Comparison of ENCODE assay signal across 1 cellular context in genomic region chr1:12525311-12526181, GRCh38.
TF ChIP-seq lines count a peak whose summit lies in the region.

No MANE protein-coding gene starts in this region.

TF ChIP-seq in HepG2, 621 proteins besides CTCF, POLR2A, EP300 and RAD21 (continued from another document and continues in another):
- TF ChIP-seq, protein P1, sequence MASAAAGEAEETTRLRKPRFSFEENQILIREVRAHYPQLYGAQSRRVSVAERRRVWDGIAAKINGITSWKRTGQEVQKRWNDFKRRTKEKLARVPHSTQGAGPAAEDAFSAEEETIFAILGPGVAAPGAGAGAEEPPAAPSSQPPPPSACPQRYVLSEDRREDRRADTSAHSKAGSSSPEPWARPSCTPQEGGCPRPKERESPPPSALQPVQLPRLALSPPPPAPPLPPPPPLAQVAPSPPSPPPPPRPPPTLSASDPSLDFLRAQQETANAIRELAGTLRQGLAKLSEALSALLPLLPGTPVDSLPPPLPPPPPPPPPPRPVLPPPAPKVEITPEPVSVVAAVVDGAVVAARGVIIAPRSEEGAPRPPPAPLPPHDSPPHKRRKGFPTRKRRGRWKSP (CRISPR knock-in tag; IDR thresholded peaks at IDR 0.05) = no peak
- TF ChIP-seq ISX (CRISPR knock-in tag; conservative IDR thresholded peaks at IDR 0.05) = no peak
- TF ChIP-seq ZNF737 (CRISPR knock-in tag; IDR thresholded peaks at IDR 0.05; ENCODE audit: borderline replicate concordance) = no peak
- TF ChIP-seq TOE1 (CRISPR knock-in tag; IDR thresholded peaks at IDR 0.05) = no peak
- no peak for TF ChIP-seq ZZZ3 (CRISPR knock-in tag; IDR thresholded peaks at IDR 0.05; ENCODE audit: borderline replicate concordance)
- no peak for TF ChIP-seq ZNF782 (CRISPR knock-in tag; IDR thresholded peaks at IDR 0.05; ENCODE audit: borderline replicate concordance)
- TF ChIP-seq AKAP8 (CRISPR knock-in tag; IDR thresholded peaks at IDR 0.05) = no peak
- TF ChIP-seq PCBP2 (optimal IDR thresholded peaks at IDR 0.05; ENCODE audit: low read depth, low read length, poor library complexity, severe bottlenecking) = no peak
- no peak for TF ChIP-seq SP2 (CRISPR knock-in tag; IDR thresholded peaks at IDR 0.05)
- TF ChIP-seq ERF (CRISPR knock-in tag; IDR thresholded peaks at IDR 0.05) = no peak; the same call in none of the 2 replicates
- TF ChIP-seq MIXL1 (CRISPR knock-in tag; IDR thresholded peaks at IDR 0.05) = 0 out of 2 replicates have a peak, but pooled peaks have one; percentile 15
- no peak for TF ChIP-seq ZNF343 (CRISPR knock-in tag; IDR thresholded peaks at IDR 0.05)
- no peak for TF ChIP-seq ZNF225 (CRISPR knock-in tag; IDR thresholded peaks at IDR 0.05)
- TF ChIP-seq ZNF879 (CRISPR knock-in tag; IDR thresholded peaks at IDR 0.05) = no peak
- TF ChIP-seq THAP7 (CRISPR knock-in tag; IDR thresholded peaks at IDR 0.05) = no peak
- TF ChIP-seq, protein P2, sequence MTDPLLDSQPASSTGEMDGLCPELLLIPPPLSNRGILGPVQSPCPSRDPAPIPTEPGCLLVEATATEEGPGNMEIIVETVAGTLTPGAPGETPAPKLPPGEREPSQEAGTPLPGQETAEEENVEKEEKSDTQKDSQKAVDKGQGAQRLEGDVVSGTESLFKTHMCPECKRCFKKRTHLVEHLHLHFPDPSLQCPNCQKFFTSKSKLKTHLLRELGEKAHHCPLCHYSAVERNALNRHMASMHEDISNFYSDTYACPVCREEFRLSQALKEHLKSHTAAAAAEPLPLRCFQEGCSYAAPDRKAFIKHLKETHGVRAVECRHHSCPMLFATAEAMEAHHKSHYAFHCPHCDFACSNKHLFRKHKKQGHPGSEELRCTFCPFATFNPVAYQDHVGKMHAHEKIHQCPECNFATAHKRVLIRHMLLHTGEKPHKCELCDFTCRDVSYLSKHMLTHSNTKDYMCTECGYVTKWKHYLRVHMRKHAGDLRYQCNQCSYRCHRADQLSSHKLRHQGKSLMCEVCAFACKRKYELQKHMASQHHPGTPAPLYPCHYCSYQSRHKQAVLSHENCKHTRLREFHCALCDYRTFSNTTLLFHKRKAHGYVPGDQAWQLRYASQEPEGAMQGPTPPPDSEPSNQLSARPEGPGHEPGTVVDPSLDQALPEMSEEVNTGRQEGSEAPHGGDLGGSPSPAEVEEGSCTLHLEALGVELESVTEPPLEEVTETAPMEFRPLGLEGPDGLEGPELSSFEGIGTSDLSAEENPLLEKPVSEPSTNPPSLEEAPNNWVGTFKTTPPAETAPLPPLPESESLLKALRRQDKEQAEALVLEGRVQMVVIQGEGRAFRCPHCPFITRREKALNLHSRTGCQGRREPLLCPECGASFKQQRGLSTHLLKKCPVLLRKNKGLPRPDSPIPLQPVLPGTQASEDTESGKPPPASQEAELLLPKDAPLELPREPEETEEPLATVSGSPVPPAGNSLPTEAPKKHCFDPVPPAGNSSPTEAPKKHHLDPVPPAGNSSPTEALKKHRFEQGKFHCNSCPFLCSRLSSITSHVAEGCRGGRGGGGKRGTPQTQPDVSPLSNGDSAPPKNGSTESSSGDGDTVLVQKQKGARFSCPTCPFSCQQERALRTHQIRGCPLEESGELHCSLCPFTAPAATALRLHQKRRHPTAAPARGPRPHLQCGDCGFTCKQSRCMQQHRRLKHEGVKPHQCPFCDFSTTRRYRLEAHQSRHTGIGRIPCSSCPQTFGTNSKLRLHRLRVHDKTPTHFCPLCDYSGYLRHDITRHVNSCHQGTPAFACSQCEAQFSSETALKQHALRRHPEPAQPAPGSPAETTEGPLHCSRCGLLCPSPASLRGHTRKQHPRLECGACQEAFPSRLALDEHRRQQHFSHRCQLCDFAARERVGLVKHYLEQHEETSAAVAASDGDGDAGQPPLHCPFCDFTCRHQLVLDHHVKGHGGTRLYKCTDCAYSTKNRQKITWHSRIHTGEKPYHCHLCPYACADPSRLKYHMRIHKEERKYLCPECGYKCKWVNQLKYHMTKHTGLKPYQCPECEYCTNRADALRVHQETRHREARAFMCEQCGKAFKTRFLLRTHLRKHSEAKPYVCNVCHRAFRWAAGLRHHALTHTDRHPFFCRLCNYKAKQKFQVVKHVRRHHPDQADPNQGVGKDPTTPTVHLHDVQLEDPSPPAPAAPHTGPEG (CRISPR knock-in tag; IDR thresholded peaks at IDR 0.05) = no peak
- no peak for TF ChIP-seq ELF4 (CRISPR knock-in tag; IDR thresholded peaks at IDR 0.05; ENCODE audit: borderline replicate concordance)
- TF ChIP-seq, protein P3, sequence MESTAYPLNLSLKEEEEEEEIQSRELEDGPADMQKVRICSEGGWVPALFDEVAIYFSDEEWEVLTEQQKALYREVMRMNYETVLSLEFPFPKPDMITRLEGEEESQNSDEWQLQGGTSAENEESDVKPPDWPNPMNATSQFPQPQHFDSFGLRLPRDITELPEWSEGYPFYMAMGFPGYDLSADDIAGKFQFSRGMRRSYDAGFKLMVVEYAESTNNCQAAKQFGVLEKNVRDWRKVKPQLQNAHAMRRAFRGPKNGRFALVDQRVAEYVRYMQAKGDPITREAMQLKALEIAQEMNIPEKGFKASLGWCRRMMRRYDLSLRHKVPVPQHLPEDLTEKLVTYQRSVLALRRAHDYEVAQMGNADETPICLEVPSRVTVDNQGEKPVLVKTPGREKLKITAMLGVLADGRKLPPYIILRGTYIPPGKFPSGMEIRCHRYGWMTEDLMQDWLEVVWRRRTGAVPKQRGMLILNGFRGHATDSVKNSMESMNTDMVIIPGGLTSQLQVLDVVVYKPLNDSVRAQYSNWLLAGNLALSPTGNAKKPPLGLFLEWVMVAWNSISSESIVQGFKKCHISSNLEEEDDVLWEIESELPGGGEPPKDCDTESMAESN (CRISPR knock-in tag; conservative IDR thresholded peaks at IDR 0.05) = 0 out of 2 replicates have a peak, but pooled peaks have one; percentile 31
- peak; percentile 87 for TF ChIP-seq PITX1 (CRISPR knock-in tag; IDR thresholded peaks at IDR 0.05)
- TF ChIP-seq NR2F2 (IDR thresholded peaks at IDR 0.05; ENCODE audit: borderline replicate concordance, low read depth) = peak; percentile 78
- TF ChIP-seq CCAR2 (optimal IDR thresholded peaks at IDR 0.05; ENCODE audit: low read depth, low read length) = no peak
- no peak; the same call in 1 of the 2 replicates for TF ChIP-seq DR1 (CRISPR knock-in tag; IDR thresholded peaks at IDR 0.05)
- TF ChIP-seq, protein P4, sequence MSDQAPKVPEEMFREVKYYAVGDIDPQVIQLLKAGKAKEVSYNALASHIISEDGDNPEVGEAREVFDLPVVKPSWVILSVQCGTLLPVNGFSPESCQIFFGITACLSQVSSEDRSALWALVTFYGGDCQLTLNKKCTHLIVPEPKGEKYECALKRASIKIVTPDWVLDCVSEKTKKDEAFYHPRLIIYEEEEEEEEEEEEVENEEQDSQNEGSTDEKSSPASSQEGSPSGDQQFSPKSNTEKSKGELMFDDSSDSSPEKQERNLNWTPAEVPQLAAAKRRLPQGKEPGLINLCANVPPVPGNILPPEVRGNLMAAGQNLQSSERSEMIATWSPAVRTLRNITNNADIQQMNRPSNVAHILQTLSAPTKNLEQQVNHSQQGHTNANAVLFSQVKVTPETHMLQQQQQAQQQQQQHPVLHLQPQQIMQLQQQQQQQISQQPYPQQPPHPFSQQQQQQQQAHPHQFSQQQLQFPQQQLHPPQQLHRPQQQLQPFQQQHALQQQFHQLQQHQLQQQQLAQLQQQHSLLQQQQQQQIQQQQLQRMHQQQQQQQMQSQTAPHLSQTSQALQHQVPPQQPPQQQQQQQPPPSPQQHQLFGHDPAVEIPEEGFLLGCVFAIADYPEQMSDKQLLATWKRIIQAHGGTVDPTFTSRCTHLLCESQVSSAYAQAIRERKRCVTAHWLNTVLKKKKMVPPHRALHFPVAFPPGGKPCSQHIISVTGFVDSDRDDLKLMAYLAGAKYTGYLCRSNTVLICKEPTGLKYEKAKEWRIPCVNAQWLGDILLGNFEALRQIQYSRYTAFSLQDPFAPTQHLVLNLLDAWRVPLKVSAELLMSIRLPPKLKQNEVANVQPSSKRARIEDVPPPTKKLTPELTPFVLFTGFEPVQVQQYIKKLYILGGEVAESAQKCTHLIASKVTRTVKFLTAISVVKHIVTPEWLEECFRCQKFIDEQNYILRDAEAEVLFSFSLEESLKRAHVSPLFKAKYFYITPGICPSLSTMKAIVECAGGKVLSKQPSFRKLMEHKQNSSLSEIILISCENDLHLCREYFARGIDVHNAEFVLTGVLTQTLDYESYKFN (CRISPR knock-in tag; conservative IDR thresholded peaks at IDR 0.05) = peak; percentile 97
- no peak for TF ChIP-seq ZNF230 (CRISPR knock-in tag; IDR thresholded peaks at IDR 0.05)
- peak; percentile 20; the same call in 1 of the 2 replicates for TF ChIP-seq ZNF7 (CRISPR knock-in tag; IDR thresholded peaks at IDR 0.05)
- no peak for TF ChIP-seq ZNF33A (CRISPR knock-in tag; IDR thresholded peaks at IDR 0.05; ENCODE audit: borderline replicate concordance)
- TF ChIP-seq RXRB (CRISPR knock-in tag; IDR thresholded peaks at IDR 0.05; ENCODE audit: borderline replicate concordance) = peak; percentile 96
- no peak for TF ChIP-seq CAMTA2 (CRISPR knock-in tag; IDR thresholded peaks at IDR 0.05; ENCODE audit: borderline replicate concordance)
- peak; percentile 79; the same call in 1 of the 2 replicates for TF ChIP-seq PRDM10 (CRISPR knock-in tag; IDR thresholded peaks at IDR 0.05; ENCODE audit: low read depth)
- TF ChIP-seq ZNF138 (CRISPR knock-in tag; IDR thresholded peaks at IDR 0.05; ENCODE audit: low read depth) = no peak
- TF ChIP-seq RCOR2 (CRISPR knock-in tag; IDR thresholded peaks at IDR 0.05) = peak; percentile 77; the same call in 1 of the 2 replicates
- 0 out of 2 replicates have a peak, but pooled peaks have one; percentile 38 for TF ChIP-seq ZBTB25 (CRISPR knock-in tag; IDR thresholded peaks at IDR 0.05)
- no peak for TF ChIP-seq SUZ12 (IDR thresholded peaks at IDR 0.05; ENCODE audit: low read depth, low read length)
- peak; percentile 42; the same call in 1 of the 2 replicates for TF ChIP-seq RBFOX2 (IDR thresholded peaks at IDR 0.05; ENCODE audit: low read depth, low read length)
- peak; percentile 70; the same call in 1 of the 2 replicates for TF ChIP-seq ZNF350 (CRISPR knock-in tag; IDR thresholded peaks at IDR 0.05; ENCODE audit: borderline replicate concordance, low read depth)
- no peak; the same call in 1 of the 2 replicates for TF ChIP-seq ZNF891 (CRISPR knock-in tag; IDR thresholded peaks at IDR 0.05)
- no peak for TF ChIP-seq TEF (CRISPR knock-in tag; IDR thresholded peaks at IDR 0.05)
- no peak; the same call in 1 of the 2 replicates for TF ChIP-seq MIER3 (CRISPR knock-in tag; IDR thresholded peaks at IDR 0.05; ENCODE audit: borderline replicate concordance)
- TF ChIP-seq, protein P5, sequence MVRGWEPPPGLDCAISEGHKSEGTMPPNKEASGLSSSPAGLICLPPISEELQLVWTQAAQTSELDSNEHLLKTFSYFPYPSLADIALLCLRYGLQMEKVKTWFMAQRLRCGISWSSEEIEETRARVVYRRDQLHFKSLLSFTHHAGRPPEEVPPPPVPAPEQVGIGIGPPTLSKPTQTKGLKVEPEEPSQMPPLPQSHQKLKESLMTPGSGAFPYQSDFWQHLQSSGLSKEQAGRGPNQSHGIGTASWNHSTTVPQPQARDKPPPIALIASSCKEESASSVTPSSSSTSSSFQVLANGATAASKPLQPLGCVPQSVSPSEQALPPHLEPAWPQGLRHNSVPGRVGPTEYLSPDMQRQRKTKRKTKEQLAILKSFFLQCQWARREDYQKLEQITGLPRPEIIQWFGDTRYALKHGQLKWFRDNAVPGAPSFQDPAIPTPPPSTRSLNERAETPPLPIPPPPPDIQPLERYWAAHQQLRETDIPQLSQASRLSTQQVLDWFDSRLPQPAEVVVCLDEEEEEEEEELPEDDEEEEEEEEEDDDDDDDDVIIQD (CRISPR knock-in tag; IDR thresholded peaks at IDR 0.05; ENCODE audit: low read depth) = peak; percentile 68
